In the genomic region with DNA sequence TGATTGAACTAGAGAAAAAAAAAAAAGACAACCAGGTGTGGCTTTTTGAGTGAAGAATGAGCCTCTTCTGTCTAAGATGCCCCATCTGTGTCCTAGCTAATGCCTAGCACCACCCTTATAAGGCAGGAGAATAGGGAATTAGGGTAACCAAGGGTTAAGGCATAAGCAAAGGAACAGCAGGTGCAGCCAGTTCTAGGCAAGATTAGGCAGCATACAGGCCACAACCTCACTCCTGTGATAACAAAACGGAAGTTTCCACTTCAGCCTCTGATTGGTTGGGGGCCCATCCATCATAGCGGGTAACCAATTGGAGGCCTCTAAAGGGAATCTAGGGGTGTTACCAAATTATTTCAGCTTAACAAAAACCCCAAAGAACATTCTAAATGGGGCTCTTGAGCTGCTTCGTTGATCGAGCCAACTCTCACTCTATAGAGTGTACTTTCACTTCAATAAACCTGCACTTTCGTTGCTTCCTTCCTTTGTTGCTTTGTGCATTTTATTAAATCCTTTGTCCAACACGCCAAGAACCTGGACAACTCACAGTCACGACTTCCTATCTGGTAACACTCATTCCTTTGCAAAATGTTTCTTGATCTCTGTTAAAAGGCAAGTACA, we compare ENCODE assay signal across 8 cellular contexts.
DNase-seq lines count a peak whose midpoint lies in the region; ATAC-seq and TF ChIP-seq lines count a peak whose summit lies in the region.

No MANE protein-coding gene starts in this region.

- no peaks in the 10 kb centered on the region for H3K36me3 ChIP-seq in lower lobe of right lung

- no peaks in the 10 kb centered on the region for H3K9me3 ChIP-seq in lower lobe of right lung

- intact Hi-C loops in lower lobe of right lung (cut with DNase I), result no loop called here

- DNase-seq in NCI-H146 (lab: John Stamatoyannopoulos, UW) (peak; percentile 71), cerebellar nuclear complex (lab: John Stamatoyannopoulos, UW) (peak; percentile 17 to 58), lower lobe of right lung (peak; percentile 75), COR-L47 (lab: John Stamatoyannopoulos, UW) (no peak)
- peak; percentile 84 for DNase-seq in activated CD4-positive, CD25-positive, alpha-beta regulatory T cell treated with anti-CD3 and anti-CD28 coated beads, Interleukin-2, amount 50 U/mL, for 16 hours (ENCODE audit: low read depth, low spot score)
- DNase-seq in stimulated activated CD8-positive, alpha-beta memory T cell treated with anti-CD3 and anti-CD28 coated beads, Interleukin-15, amount 100 ng/mL, for 48 hours (ENCODE audit: low read depth in 2 of 2), result peak; percentile 77 to 80

- H3K27ac ChIP-seq in lower lobe of right lung, result peak overlapping the region; percentile 65

- peaks cover 42% of the 10 kb centered on the region for H3K4me1 ChIP-seq in lower lobe of right lung

- no peaks in the 10 kb centered on the region for H3K27me3 ChIP-seq in lower lobe of right lung (ENCODE audit: low read depth)

- H3K4me3 ChIP-seq in lower lobe of right lung, result peak overlapping the region; percentile 30

- peak; percentile 74 for ATAC-seq in GM18499 (IDR thresholded peaks at IDR 0.05; ENCODE audit: insufficient read depth, unreplicated experiment)
- ATAC-seq in HG02610 (IDR thresholded peaks at IDR 0.05; ENCODE audit: unreplicated experiment), result peak; percentile 85
- ATAC-seq in lower lobe of right lung, result peak; percentile 87 to 92

- no peak for TF ChIP-seq CTCF in lower lobe of right lung (IDR thresholded peaks at IDR 0.05)
